13 cellular contexts compared by ENCODE assay signal in the genomic region with DNA sequence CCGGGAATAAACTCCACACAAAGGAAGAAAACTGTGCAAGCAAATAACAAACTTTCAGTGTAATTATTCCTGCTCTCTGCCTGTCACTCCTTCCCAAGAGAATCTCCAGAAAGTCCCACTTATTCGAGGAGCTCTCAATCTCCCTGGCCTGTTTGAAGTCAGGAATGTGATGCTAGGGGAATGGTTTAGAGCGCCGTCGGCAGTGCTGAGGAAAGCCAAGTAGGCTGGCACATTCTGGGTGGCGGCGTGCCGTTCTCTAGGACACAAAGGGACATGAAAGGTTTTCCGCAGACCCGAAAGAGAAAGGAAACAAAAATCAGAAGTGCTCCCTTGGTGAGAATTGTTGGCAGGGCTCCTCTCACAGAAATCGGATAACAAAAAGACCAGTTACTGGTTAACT.
A peak's percentile ranks its signal among the peaks of the same experiment; 100 is the strongest.
DNase-seq lines count a peak whose midpoint lies in the region; ATAC-seq and TF ChIP-seq lines count a peak whose summit lies in the region.
"Had no signal": no experiment of that assay in that cellular context is flagged by ENCODE, and none has a peak within 500 bp of the region (broad histone marks: within the 10 kb centered on the region; RNA-seq: fewer than 3 reads in every experiment).

No MANE protein-coding gene starts in this region.

- POLR2A ChIA-PET in WTC11 (lab: Charles Lee) = no interaction called here

- no peak overlapping the region for H3K4me3 Mint-ChIP-seq in WTC11
- H3K4me3 Mint-ChIP-seq: activated B cell treated with CpG ODN at 0.5 μM for 24 hours; activated naive CD4-positive, alpha-beta T cell treated with anti-CD3 and anti-CD28 coated beads, Interleukin-2, amount 50 U/mL, for 24 hours; mesothelial cell of epicardium had no signal

- intact Hi-C loops in left ventricle myocardium inferior (cut with micrococcal nuclease) (no loop called here), psoas muscle (cut with DNase I) (loop anchor here (10.0 kb wide), 2 partner anchors 938 to 1068 kb away; no protein-coding TSS in a partner anchor)

- WGBS in psoas muscle, 3 donors = 20 to 43% (median 30%) methylated on average over 11 of the region's 11 CpGs

- H3K27ac Mint-ChIP-seq in WTC11 = no peak overlapping the region
- H3K27ac Mint-ChIP-seq: activated B cell treated with CpG ODN at 0.5 μM for 24 hours; activated naive CD4-positive, alpha-beta T cell treated with anti-CD3 and anti-CD28 coated beads, Interleukin-2, amount 50 U/mL, for 24 hours; mesothelial cell of epicardium had no signal

- H3K9me3 ChIP-seq in left ventricle myocardium inferior (replicated peaks) (no peaks in the 10 kb centered on the region), psoas muscle (no peaks in the 10 kb centered on the region)
- H3K9me3 ChIP-seq: transverse colon had no signal

- DNase-seq in Ammon's horn (ENCODE audit: low spot score) = peak; percentile 48
- no peak for DNase-seq in WTC11 (ENCODE audit: low spot score)
- no peak for DNase-seq in left ventricle myocardium inferior
- DNase-seq in psoas muscle = no peak
- no peak for DNase-seq in ureter (ENCODE audit: low spot score)
- DNase-seq in activated effector memory CD4-positive, alpha-beta T cell treated with anti-CD3 and anti-CD28 coated beads, Interleukin-2, amount 50 U/mL, for 16 hours = no peak
- no peak for DNase-seq in GM10266 (ENCODE audit: extremely low spot score)
- DNase-seq: activated B cell treated with CpG ODN at 0.5 μM for 24 hours had no signal

- CTCF ChIA-PET in WTC11 (lab: Charles Lee) = interaction anchor here (0.7 to 0.9 kb wide), 2 partner anchors 90 to 121 kb away, joined by 3 read pairs; no protein-coding TSS in a partner anchor

- H3K4me3 ChIP-seq in left ventricle myocardium inferior (peak overlapping the region; percentile 56), psoas muscle (peak overlapping the region; percentile 35)

- H3K4me1 ChIP-seq in left ventricle myocardium inferior (peaks cover 14% of the 10 kb centered on the region), psoas muscle (no peaks in the 10 kb centered on the region)

- H3K27me3 Mint-ChIP-seq in WTC11 (ENCODE audit: low read depth) = no peaks in the 10 kb centered on the region
- H3K27me3 Mint-ChIP-seq: activated naive CD4-positive, alpha-beta T cell treated with anti-CD3 and anti-CD28 coated beads, Interleukin-2, amount 50 U/mL, for 24 hours had no signal

- H3K36me3 ChIP-seq in left ventricle myocardium inferior (no peaks in the 10 kb centered on the region), psoas muscle (ENCODE audit: insufficient read depth in 1 of 2, low read depth in 1 of 2) (no peaks in the 10 kb centered on the region)
- H3K36me3 ChIP-seq: transverse colon had no signal

- no peaks in the 10 kb centered on the region for H3K36me3 Mint-ChIP-seq in WTC11
- H3K36me3 Mint-ChIP-seq: activated naive CD4-positive, alpha-beta T cell treated with anti-CD3 and anti-CD28 coated beads, Interleukin-2, amount 50 U/mL, for 24 hours; mesothelial cell of epicardium had no signal

- H3K4me1 Mint-ChIP-seq in WTC11 = peaks cover 15% of the 10 kb centered on the region
- H3K4me1 Mint-ChIP-seq: activated B cell treated with CpG ODN at 0.5 μM for 24 hours, mesothelial cell of epicardium had no signal

- TF ChIP-seq CTCF in WTC11 (IDR thresholded peaks at IDR 0.05) (no peak), left ventricle myocardium inferior (IDR thresholded peaks at IDR 0.05; ENCODE audit: borderline replicate concordance) (no peak), psoas muscle (IDR thresholded peaks at IDR 0.05) (no peak), GM10266 (IDR thresholded peaks at IDR 0.05; ENCODE audit: control insufficient read depth, insufficient read depth, low read depth, missing control alignments) (no peak)

- H3K27ac ChIP-seq in left ventricle myocardium inferior (replicated peaks) (peak overlapping the region; percentile 44), psoas muscle (no peak overlapping the region)
- H3K27ac ChIP-seq: epithelial cell of prostate, transverse colon had no signal

- peaks cover 23% of the 10 kb centered on the region for H3K27me3 ChIP-seq in left ventricle myocardium inferior (ENCODE audit: low read depth)
- peaks cover 0 to 21% (median 2%) of the 10 kb centered on the region in 3 donors for H3K27me3 ChIP-seq in psoas muscle (ENCODE audit: insufficient read depth in 3 of 3, low read length in 2 of 3)

- ATAC-seq in WTC11 (peak; percentile 25), psoas muscle (peak in 1 of 4 donors; percentile 47), GM21529 (IDR thresholded peaks at IDR 0.05; ENCODE audit: unreplicated experiment) (no peak)

- peaks cover 3% of the 10 kb centered on the region; the same call in 1 of the 2 replicates for H3K9me3 Mint-ChIP-seq in WTC11
- H3K9me3 Mint-ChIP-seq: activated B cell treated with CpG ODN at 0.5 μM for 24 hours; activated naive CD4-positive, alpha-beta T cell treated with anti-CD3 and anti-CD28 coated beads, Interleukin-2, amount 50 U/mL, for 24 hours; mesothelial cell of epicardium had no signal

TF ChIP-seq in WTC11, 78 proteins besides CTCF, POLR2A, EP300 and RAD21:
- TF ChIP-seq RELA (CRISPR knock-in tag; IDR thresholded peaks at IDR 0.05; ENCODE audit: borderline replicate concordance) (no peak), NFATC4 (CRISPR knock-in tag; IDR thresholded peaks at IDR 0.05) (no peak), MYBL2 (CRISPR knock-in tag; IDR thresholded peaks at IDR 0.05) (no peak), CREB1 (CRISPR knock-in tag; IDR thresholded peaks at IDR 0.05) (no peak), SOX15 (CRISPR knock-in tag; IDR thresholded peaks at IDR 0.05) (no peak), PRRX2 (CRISPR knock-in tag; IDR thresholded peaks at IDR 0.05) (no peak)
- TF ChIP-seq, protein P1, sequence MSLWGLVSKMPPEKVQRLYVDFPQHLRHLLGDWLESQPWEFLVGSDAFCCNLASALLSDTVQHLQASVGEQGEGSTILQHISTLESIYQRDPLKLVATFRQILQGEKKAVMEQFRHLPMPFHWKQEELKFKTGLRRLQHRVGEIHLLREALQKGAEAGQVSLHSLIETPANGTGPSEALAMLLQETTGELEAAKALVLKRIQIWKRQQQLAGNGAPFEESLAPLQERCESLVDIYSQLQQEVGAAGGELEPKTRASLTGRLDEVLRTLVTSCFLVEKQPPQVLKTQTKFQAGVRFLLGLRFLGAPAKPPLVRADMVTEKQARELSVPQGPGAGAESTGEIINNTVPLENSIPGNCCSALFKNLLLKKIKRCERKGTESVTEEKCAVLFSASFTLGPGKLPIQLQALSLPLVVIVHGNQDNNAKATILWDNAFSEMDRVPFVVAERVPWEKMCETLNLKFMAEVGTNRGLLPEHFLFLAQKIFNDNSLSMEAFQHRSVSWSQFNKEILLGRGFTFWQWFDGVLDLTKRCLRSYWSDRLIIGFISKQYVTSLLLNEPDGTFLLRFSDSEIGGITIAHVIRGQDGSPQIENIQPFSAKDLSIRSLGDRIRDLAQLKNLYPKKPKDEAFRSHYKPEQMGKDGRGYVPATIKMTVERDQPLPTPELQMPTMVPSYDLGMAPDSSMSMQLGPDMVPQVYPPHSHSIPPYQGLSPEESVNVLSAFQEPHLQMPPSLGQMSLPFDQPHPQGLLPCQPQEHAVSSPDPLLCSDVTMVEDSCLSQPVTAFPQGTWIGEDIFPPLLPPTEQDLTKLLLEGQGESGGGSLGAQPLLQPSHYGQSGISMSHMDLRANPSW (CRISPR knock-in tag; conservative IDR thresholded peaks at IDR 0.05; ENCODE audit: low read depth) = no peak
- TF ChIP-seq, protein P2, sequence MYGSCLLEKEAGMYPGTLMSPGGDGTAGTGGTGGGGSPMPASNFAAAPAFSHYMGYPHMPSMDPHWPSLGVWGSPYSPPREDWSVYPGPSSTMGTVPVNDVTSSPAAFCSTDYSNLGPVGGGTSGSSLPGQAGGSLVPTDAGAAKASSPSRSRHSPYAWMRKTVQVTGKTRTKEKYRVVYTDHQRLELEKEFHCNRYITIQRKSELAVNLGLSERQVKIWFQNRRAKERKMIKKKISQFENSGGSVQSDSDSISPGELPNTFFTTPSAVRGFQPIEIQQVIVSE (CRISPR knock-in tag; IDR thresholded peaks at IDR 0.05; ENCODE audit: borderline replicate concordance) = no peak
